1 cellular context compared by ENCODE assay signal in genomic region chr1:6450943-6451373, GRCh38.
TF ChIP-seq lines count a peak whose summit lies in the region.

No MANE protein-coding gene starts in this region.

TF ChIP-seq in HepG2, 621 proteins besides CTCF, POLR2A, EP300 and RAD21 (continued from another document):
- TF ChIP-seq, protein P1, sequence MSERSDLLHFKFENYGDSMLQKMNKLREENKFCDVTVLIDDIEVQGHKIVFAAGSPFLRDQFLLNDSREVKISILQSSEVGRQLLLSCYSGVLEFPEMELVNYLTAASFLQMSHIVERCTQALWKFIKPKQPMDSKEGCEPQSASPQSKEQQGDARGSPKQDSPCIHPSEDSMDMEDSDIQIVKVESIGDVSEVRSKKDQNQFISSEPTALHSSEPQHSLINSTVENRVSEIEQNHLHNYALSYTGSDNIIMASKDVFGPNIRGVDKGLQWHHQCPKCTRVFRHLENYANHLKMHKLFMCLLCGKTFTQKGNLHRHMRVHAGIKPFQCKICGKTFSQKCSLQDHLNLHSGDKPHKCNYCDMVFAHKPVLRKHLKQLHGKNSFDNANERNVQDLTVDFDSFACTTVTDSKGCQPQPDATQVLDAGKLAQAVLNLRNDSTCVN (CRISPR knock-in tag; IDR thresholded peaks at IDR 0.05; ENCODE audit: borderline replicate concordance), result no peak
- TF ChIP-seq ZNF567 (CRISPR knock-in tag; IDR thresholded peaks at IDR 0.05; ENCODE audit: borderline replicate concordance) (no peak), ETV5 (CRISPR knock-in tag; IDR thresholded peaks at IDR 0.05; ENCODE audit: borderline replicate concordance) (peak; percentile 42; the same call in 1 of the 2 replicates), KAT2B (IDR thresholded peaks at IDR 0.05; ENCODE audit: borderline replicate concordance, low read depth, low read length) (no peak), ZNF543 (CRISPR knock-in tag; IDR thresholded peaks at IDR 0.05) (0 out of 2 replicates have a peak, but pooled peaks have one; percentile 35), ZKSCAN1 (IDR thresholded peaks at IDR 0.05; ENCODE audit: low read length) (no peak), ZNF292 (CRISPR knock-in tag; IDR thresholded peaks at IDR 0.05; ENCODE audit: borderline replicate concordance, low read depth) (0 out of 2 replicates have a peak, but pooled peaks have one; percentile 9), ARNTL (CRISPR knock-in tag; IDR thresholded peaks at IDR 0.05) (peak; percentile 75; the same call in 1 of the 2 replicates), KMT2A (CRISPR knock-in tag; IDR thresholded peaks at IDR 0.05) (no peak), ARNT2 (CRISPR knock-in tag; IDR thresholded peaks at IDR 0.05; ENCODE audit: low read depth) (no peak), ZNF776 (CRISPR knock-in tag; IDR thresholded peaks at IDR 0.05) (no peak), TCF7 (IDR thresholded peaks at IDR 0.05; ENCODE audit: low read depth) (0 out of 2 replicates have a peak, but pooled peaks have one; percentile 17), NFE2L2 (IDR thresholded peaks at IDR 0.05; ENCODE audit: low read length) (no peak), UBTF (CRISPR knock-in tag; IDR thresholded peaks at IDR 0.05) (peak; percentile 42; the same call in 1 of the 2 replicates), ATF1 (CRISPR knock-in tag; IDR thresholded peaks at IDR 0.05) (no peak), ZNF317 (CRISPR knock-in tag; IDR thresholded peaks at IDR 0.05) (no peak; the same call in 1 of the 2 replicates), RARA (CRISPR knock-in tag; IDR thresholded peaks at IDR 0.05) (peak; percentile 75), DDIT3 (CRISPR knock-in tag; IDR thresholded peaks at IDR 0.05) (no peak), HES4 (CRISPR knock-in tag; IDR thresholded peaks at IDR 0.05; ENCODE audit: borderline replicate concordance) (no peak), LCORL (IDR thresholded peaks at IDR 0.05) (0 out of 2 replicates have a peak, but pooled peaks have one; percentile 26), LCORL (CRISPR knock-in tag; IDR thresholded peaks at IDR 0.05) (peak; percentile 98)
- TF ChIP-seq, protein P2, sequence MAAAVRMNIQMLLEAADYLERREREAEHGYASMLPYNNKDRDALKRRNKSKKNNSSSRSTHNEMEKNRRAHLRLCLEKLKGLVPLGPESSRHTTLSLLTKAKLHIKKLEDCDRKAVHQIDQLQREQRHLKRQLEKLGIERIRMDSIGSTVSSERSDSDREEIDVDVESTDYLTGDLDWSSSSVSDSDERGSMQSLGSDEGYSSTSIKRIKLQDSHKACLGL (CRISPR knock-in tag; IDR thresholded peaks at IDR 0.05), result 0 out of 2 replicates have a peak, but pooled peaks have one; percentile 44
- TF ChIP-seq, protein P3, sequence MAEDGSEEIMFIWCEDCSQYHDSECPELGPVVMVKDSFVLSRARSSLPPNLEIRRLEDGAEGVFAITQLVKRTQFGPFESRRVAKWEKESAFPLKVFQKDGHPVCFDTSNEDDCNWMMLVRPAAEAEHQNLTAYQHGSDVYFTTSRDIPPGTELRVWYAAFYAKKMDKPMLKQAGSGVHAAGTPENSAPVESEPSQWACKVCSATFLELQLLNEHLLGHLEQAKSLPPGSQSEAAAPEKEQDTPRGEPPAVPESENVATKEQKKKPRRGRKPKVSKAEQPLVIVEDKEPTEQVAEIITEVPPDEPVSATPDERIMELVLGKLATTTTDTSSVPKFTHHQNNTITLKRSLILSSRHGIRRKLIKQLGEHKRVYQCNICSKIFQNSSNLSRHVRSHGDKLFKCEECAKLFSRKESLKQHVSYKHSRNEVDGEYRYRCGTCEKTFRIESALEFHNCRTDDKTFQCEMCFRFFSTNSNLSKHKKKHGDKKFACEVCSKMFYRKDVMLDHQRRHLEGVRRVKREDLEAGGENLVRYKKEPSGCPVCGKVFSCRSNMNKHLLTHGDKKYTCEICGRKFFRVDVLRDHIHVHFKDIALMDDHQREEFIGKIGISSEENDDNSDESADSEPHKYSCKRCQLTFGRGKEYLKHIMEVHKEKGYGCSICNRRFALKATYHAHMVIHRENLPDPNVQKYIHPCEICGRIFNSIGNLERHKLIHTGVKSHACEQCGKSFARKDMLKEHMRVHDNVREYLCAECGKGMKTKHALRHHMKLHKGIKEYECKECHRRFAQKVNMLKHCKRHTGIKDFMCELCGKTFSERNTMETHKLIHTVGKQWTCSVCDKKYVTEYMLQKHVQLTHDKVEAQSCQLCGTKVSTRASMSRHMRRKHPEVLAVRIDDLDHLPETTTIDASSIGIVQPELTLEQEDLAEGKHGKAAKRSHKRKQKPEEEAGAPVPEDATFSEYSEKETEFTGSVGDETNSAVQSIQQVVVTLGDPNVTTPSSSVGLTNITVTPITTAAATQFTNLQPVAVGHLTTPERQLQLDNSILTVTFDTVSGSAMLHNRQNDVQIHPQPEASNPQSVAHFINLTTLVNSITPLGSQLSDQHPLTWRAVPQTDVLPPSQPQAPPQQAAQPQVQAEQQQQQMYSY (CRISPR knock-in tag; IDR thresholded peaks at IDR 0.05), result peak; percentile 30; the same call in 1 of the 2 replicates
- TF ChIP-seq, protein P4, sequence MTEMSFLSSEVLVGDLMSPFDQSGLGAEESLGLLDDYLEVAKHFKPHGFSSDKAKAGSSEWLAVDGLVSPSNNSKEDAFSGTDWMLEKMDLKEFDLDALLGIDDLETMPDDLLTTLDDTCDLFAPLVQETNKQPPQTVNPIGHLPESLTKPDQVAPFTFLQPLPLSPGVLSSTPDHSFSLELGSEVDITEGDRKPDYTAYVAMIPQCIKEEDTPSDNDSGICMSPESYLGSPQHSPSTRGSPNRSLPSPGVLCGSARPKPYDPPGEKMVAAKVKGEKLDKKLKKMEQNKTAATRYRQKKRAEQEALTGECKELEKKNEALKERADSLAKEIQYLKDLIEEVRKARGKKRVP (CRISPR knock-in tag; IDR thresholded peaks at IDR 0.05), result peak in 1 of 2 experiments; percentile 42; a peak in 1 of 4 replicates
- TF ChIP-seq, protein P5, sequence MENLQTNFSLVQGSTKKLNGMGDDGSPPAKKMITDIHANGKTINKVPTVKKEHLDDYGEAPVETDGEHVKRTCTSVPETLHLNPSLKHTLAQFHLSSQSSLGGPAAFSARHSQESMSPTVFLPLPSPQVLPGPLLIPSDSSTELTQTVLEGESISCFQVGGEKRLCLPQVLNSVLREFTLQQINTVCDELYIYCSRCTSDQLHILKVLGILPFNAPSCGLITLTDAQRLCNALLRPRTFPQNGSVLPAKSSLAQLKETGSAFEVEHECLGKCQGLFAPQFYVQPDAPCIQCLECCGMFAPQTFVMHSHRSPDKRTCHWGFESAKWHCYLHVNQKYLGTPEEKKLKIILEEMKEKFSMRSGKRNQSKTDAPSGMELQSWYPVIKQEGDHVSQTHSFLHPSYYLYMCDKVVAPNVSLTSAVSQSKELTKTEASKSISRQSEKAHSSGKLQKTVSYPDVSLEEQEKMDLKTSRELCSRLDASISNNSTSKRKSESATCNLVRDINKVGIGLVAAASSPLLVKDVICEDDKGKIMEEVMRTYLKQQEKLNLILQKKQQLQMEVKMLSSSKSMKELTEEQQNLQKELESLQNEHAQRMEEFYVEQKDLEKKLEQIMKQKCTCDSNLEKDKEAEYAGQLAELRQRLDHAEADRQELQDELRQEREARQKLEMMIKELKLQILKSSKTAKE (CRISPR knock-in tag; IDR thresholded peaks at IDR 0.05; ENCODE audit: borderline replicate concordance), result peak; percentile 83
- TF ChIP-seq, protein P6, sequence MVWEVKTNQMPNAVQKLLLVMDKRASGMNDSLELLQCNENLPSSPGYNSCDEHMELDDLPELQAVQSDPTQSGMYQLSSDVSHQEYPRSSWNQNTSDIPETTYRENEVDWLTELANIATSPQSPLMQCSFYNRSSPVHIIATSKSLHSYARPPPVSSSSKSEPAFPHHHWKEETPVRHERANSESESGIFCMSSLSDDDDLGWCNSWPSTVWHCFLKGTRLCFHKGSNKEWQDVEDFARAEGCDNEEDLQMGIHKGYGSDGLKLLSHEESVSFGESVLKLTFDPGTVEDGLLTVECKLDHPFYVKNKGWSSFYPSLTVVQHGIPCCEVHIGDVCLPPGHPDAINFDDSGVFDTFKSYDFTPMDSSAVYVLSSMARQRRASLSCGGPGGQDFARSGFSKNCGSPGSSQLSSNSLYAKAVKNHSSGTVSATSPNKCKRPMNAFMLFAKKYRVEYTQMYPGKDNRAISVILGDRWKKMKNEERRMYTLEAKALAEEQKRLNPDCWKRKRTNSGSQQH (CRISPR knock-in tag; IDR thresholded peaks at IDR 0.05; ENCODE audit: low read depth), result no peak
TF ChIP-seq in HepG2: peak in this region for 132.
